Comparison of ENCODE assay signal across 2 cellular contexts in the genomic region with DNA sequence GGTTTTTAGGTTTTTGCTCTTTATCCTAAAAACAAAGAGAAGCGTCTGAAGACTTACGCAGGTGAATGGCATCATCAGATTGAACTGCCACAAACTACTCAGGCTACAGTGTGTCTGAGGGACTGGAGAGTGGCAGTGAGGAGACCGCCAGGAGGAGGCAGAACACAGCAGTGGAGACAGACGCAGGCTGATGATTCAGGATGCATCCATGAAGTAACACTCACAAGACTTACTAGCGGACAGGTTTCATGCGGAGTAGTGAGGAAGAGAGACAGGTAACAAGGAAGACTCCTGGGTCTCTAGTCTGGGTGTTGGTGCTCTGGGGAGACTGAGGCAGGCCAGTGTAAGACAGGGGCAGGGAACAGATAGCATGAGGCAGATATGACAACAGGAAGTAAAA.
A peak's percentile ranks its signal among the peaks of the same experiment; 100 is the strongest.
TF ChIP-seq lines count a peak whose summit lies in the region.

No MANE protein-coding gene starts in this region.

TF ChIP-seq in HEK293, 187 proteins besides CTCF, POLR2A, EP300 and RAD21:
- TF ChIP-seq ZBTB17 (tag by site-specific recombination; IDR thresholded peaks at IDR 0.05) (peak; percentile 69), KLF7 (tag by site-specific recombination; IDR thresholded peaks at IDR 0.05; ENCODE audit: borderline replicate concordance) (no peak), KLF8 (tag by site-specific recombination; IDR thresholded peaks at IDR 0.05) (no peak)

TF ChIP-seq in GM12878, 131 proteins besides CTCF, POLR2A, EP300 and RAD21:
- no peak for TF ChIP-seq HDAC6 (IDR thresholded peaks at IDR 0.05; ENCODE audit: unreplicated experiment)
- no peak for TF ChIP-seq FOXM1 (IDR thresholded peaks at IDR 0.05; ENCODE audit: low read depth, low read length)
- no peak for TF ChIP-seq RB1 (IDR thresholded peaks at IDR 0.05; ENCODE audit: borderline replicate concordance)
- no peak for TF ChIP-seq POLR2AphosphoS5 (IDR thresholded peaks at IDR 0.05; ENCODE audit: low read length)
- no peak for TF ChIP-seq RFX5 (IDR thresholded peaks at IDR 0.05; ENCODE audit: low read depth, low read length)
- TF ChIP-seq FOS (IDR thresholded peaks at IDR 0.05; ENCODE audit: borderline replicate concordance, extremely low read depth, insufficient read length), result no peak
- no peak for TF ChIP-seq SMAD1 (IDR thresholded peaks at IDR 0.05; ENCODE audit: low read depth, partially characterized antibody)
- TF ChIP-seq USF2 (IDR thresholded peaks at IDR 0.05; ENCODE audit: borderline replicate concordance, low read depth, low read length), result no peak
- no peak for TF ChIP-seq YY1 (IDR thresholded peaks at IDR 0.05; ENCODE audit: low read depth, low read length)
- no peak for TF ChIP-seq LARP7 (IDR thresholded peaks at IDR 0.05)
- TF ChIP-seq STAT1 (conservative IDR thresholded peaks at IDR 0.05), result no peak
- no peak for TF ChIP-seq JUND (IDR thresholded peaks at IDR 0.05; ENCODE audit: low read depth, low read length)
- TF ChIP-seq, protein P1, sequence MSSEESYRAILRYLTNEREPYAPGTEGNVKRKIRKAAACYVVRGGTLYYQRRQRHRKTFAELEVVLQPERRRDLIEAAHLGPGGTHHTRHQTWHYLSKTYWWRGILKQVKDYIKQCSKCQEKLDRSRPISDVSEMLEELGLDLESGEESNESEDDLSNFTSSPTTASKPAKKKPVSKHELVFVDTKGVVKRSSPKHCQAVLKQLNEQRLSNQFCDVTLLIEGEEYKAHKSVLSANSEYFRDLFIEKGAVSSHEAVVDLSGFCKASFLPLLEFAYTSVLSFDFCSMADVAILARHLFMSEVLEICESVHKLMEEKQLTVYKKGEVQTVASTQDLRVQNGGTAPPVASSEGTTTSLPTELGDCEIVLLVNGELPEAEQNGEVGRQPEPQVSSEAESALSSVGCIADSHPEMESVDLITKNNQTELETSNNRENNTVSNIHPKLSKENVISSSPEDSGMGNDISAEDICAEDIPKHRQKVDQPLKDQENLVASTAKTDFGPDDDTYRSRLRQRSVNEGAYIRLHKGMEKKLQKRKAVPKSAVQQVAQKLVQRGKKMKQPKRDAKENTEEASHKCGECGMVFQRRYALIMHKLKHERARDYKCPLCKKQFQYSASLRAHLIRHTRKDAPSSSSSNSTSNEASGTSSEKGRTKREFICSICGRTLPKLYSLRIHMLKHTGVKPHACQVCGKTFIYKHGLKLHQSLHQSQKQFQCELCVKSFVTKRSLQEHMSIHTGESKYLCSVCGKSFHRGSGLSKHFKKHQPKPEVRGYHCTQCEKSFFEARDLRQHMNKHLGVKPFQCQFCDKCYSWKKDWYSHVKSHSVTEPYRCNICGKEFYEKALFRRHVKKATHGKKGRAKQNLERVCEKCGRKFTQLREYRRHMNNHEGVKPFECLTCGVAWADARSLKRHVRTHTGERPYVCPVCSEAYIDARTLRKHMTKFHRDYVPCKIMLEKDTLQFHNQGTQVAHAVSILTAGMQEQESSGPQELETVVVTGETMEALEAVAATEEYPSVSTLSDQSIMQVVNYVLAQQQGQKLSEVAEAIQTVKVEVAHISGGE (CRISPR knock-in tag; IDR thresholded peaks at IDR 0.05), result no peak
- no peak for TF ChIP-seq HDAC2 (IDR thresholded peaks at IDR 0.05)
- TF ChIP-seq NR2C1 (IDR thresholded peaks at IDR 0.05), result no peak
